Comparison of ENCODE assay signal across 12 cellular contexts in genomic region chr18:23824235-23824634, GRCh38.
A peak's percentile ranks its signal among the peaks of the same experiment; 100 is the strongest.
DNase-seq lines count a peak whose midpoint lies in the region; ATAC-seq, FAIRE-seq and TF ChIP-seq lines count a peak whose summit lies in the region.
"Had no signal": no experiment of that assay in that cellular context is flagged by ENCODE, and none has a peak within 500 bp of the region (broad histone marks: within the 10 kb centered on the region; RNA-seq: fewer than 3 reads in every experiment).

No MANE protein-coding gene starts in this region.

- peak; percentile 10; the same call in 1 of the 3 replicates for TF ChIP-seq CTCF in GM12872 (IDR thresholded peaks at IDR 0.05; ENCODE audit: insufficient read depth, low read depth, low read length)
- TF ChIP-seq CTCF in bronchial epithelial cell (IDR thresholded peaks at IDR 0.05; ENCODE audit: insufficient read depth, low read length, severe bottlenecking), result no peak

- DNase-seq in NCI-H146 treated with DMSO at 0.1 percent for 48 hours (lab: John Stamatoyannopoulos, UW; ENCODE audit: unreplicated experiment) (peak; percentile 24), bronchial epithelial cell (ENCODE audit: low read depth) (peak; percentile 13), myocyte (ENCODE audit: low read depth) (peak; percentile 14), NCI-H526 (lab: John Stamatoyannopoulos, UW) (no peak), Right ventricle myocardium inferior (ENCODE audit: missing footprints) (no peak)
- no peak for DNase-seq in stimulated activated CD8-positive, alpha-beta memory T cell treated with anti-CD3 and anti-CD28 coated beads, Interleukin-4, amount 100 ng/mL, for 48 hours
- DNase-seq: activated T-cell treated with anti-CD3 and anti-CD28 coated beads, Interleukin-2, amount 50 U/mL, for 24 hours; amniotic stem cell; NCI-H2081 treated with DMSO at 0.1 percent for 48 hours had no signal

- no peak for FAIRE-seq in bronchial epithelial cell (lab: Jason Lieb, UNC)
- FAIRE-seq: islet of Langerhans had no signal

- H3K4me3 ChIP-seq in bronchial epithelial cell (ENCODE audit: low read depth, low read length), result no peak overlapping the region
- H3K4me3 ChIP-seq: gastroesophageal sphincter had no signal

- H3K36me3 ChIP-seq in bronchial epithelial cell (ENCODE audit: control insufficient read depth, insufficient read depth, low read length), result no peaks in the 10 kb centered on the region
- H3K36me3 ChIP-seq: gastroesophageal sphincter had no signal

- intact Hi-C loops in Right ventricle myocardium inferior (cut with DNase I), result no loop called here

- no peak for ATAC-seq in Right ventricle myocardium inferior
- ATAC-seq: gastroesophageal sphincter had no signal

- no peaks in the 10 kb centered on the region for H3K27me3 ChIP-seq in bronchial epithelial cell (ENCODE audit: control insufficient read depth, insufficient read depth, low read length)
- H3K27me3 ChIP-seq: gastroesophageal sphincter had no signal

Comparison
In these comparisons a context has a peak if more than half of its experiments do, and no peak if none do; other contexts are left out.
1. DNase-seq: peak in NCI-H146 treated with DMSO at 0.1 percent for 48 hours (single experiment), bronchial epithelial cell (single experiment) and myocyte (single experiment); none in stimulated activated CD8-positive, alpha-beta memory T cell treated with anti-CD3 and anti-CD28 coated beads, Interleukin-4, amount 100 ng/mL, for 48 hours (single experiment), NCI-H526 (0 of 2) and Right ventricle myocardium inferior (single experiment).